Comparison of ENCODE assay signal across 8 cellular contexts in genomic region chr11:65919151-65920034, GRCh38. TPM values are rescaled to one million over a fixed set of nuclear protein-coding genes. Genes with fewer than 3 reads are reported as not detected.
DNase-seq lines count a peak whose midpoint lies in the region; ATAC-seq and FAIRE-seq lines count a peak whose summit lies in the region.

A gene with protein sequence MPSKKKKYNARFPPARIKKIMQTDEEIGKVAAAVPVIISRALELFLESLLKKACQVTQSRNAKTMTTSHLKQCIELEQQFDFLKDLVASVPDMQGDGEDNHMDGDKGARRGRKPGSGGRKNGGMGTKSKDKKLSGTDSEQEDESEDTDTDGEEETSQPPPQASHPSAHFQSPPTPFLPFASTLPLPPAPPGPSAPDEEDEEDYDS (plus strand): TSS chr11:65919426. CDS start chr11:65919502, 76 bp downstream.

- peak within 1 kb of the TSS; percentile 96 for H3K4me3 ChIP-seq in CD8-positive, alpha-beta memory T cell (ENCODE audit: low read length)
- H3K4me3 ChIP-seq in effector memory CD4-positive, alpha-beta T cell (ENCODE audit: insufficient read depth, low read depth, low read length, poor library complexity, severe bottlenecking) = peak within 1 kb of the TSS; percentile 89

- ATAC-seq in GM21367 (IDR thresholded peaks at IDR 0.05; ENCODE audit: unreplicated experiment) = peak; percentile 64

- CTCF ChIA-PET in CD8-positive, alpha-beta memory T cell (lab: Charles Lee) = interaction anchor here (1.0 to 3.1 kb wide), 5 partner anchors 11 to 34 kb away, joined by 3 to 33 read pairs (median 4); partner anchors contain the start of genes CCDC85B and FIBP

- peaks cover 27 to 63% (median 36%) of the 10 kb centered on the region in 3 donors for H3K4me1 Mint-ChIP-seq in CD8-positive, alpha-beta memory T cell

- peak; percentile 96 to 100 (median 98) for DNase-seq in CD8-positive, alpha-beta memory T cell
- DNase-seq in HTR-8/SVneo (ENCODE audit: insufficient read length, low spot score) (peak; percentile 98), NOMO-1 treated with DMSO at 0.1 percent for 48 hours (lab: John Stamatoyannopoulos, UW; ENCODE audit: unreplicated experiment) (peak; percentile 99), medulla oblongata (ENCODE audit: extremely low spot score) (peak; percentile 99)
- peak; percentile 98 to 99 for DNase-seq in activated CD8-positive, alpha-beta memory T cell treated with anti-CD3 and anti-CD28 coated beads for 4 hours (ENCODE audit: low read depth in 2 of 2)
- DNase-seq in effector memory CD4-positive, alpha-beta T cell = peak; percentile 98 to 100 (median 99)
- DNase-seq in stimulated activated CD4-positive, alpha-beta T cell treated with anti-CD3 and anti-CD28 coated beads, TNF-alpha, amount 100 ng/mL, for 48 hours (ENCODE audit: low read depth in 3 of 3) = peak; percentile 98 to 100 (median 99)

- H3K27me3 ChIP-seq in CD8-positive, alpha-beta memory T cell (ENCODE audit: insufficient read depth, low read length, poor library complexity, severe bottlenecking) = no peaks in the 10 kb centered on the region
- H3K27me3 ChIP-seq in effector memory CD4-positive, alpha-beta T cell (replicated peaks; ENCODE audit: control insufficient read depth, insufficient read depth, low read length, poor library complexity, severe bottlenecking) = no peaks in the 10 kb centered on the region

- peaks cover 4 to 47% (median 6%) of the 10 kb centered on the region in 3 donors for H3K36me3 Mint-ChIP-seq in CD8-positive, alpha-beta memory T cell

- H3K4me3 Mint-ChIP-seq in CD8-positive, alpha-beta memory T cell = peak within 1 kb of the TSS; percentile 88 to 98 (median 93)

- H3K27ac ChIP-seq in CD8-positive, alpha-beta memory T cell (ENCODE audit: low read depth, low read length) = peak within 1 kb of the TSS; percentile 82
- H3K27ac ChIP-seq in effector memory CD4-positive, alpha-beta T cell (ENCODE audit: insufficient read depth, low read length, poor library complexity, severe bottlenecking) = peak within 1 kb of the TSS; percentile 93

- H3K9me3 Mint-ChIP-seq in CD8-positive, alpha-beta memory T cell = no peaks in the 10 kb centered on the region

- peak; percentile 89 for FAIRE-seq in HTR-8/SVneo (lab: Jason Lieb, UNC)

- H3K27me3 Mint-ChIP-seq in CD8-positive, alpha-beta memory T cell = peaks cover 0 to 3% of the 10 kb centered on the region in 2 donors

- POLR2A ChIA-PET in CD8-positive, alpha-beta memory T cell (lab: Charles Lee) = interaction anchor here (0.6 to 2.3 kb wide), 6 partner anchors 9 to 31 kb away, joined by 3 to 30 read pairs (median 5); partner anchors contain the start of genes CCDC85B, FIBP and FOSL1

- peaks cover 38% of the 10 kb centered on the region for H3K4me1 ChIP-seq in CD8-positive, alpha-beta memory T cell (ENCODE audit: insufficient read depth, low read length)
- peaks cover 32% of the 10 kb centered on the region for H3K4me1 ChIP-seq in effector memory CD4-positive, alpha-beta T cell (ENCODE audit: control insufficient read depth, insufficient read depth, low read length, poor library complexity, severe bottlenecking)

- H3K36me3 ChIP-seq in CD8-positive, alpha-beta memory T cell (ENCODE audit: insufficient read depth, low read length) = peaks cover 16% of the 10 kb centered on the region
- peaks cover 11% of the 10 kb centered on the region for H3K36me3 ChIP-seq in effector memory CD4-positive, alpha-beta T cell (ENCODE audit: control insufficient read depth, insufficient read depth, low read length)

- no peaks in the 10 kb centered on the region for H3K9me3 ChIP-seq in CD8-positive, alpha-beta memory T cell (ENCODE audit: low read length)
- no peaks in the 10 kb centered on the region for H3K9me3 ChIP-seq in effector memory CD4-positive, alpha-beta T cell (ENCODE audit: control insufficient read depth, low read length)

- peak within 1 kb of the TSS; percentile 86 to 98 (median 91) for H3K27ac Mint-ChIP-seq in CD8-positive, alpha-beta memory T cell

RNA-seq across cellular contexts. Expression of the gene that starts here (rescaled TPM):
- total RNA-seq in CD8-positive, alpha-beta memory T cell = 100 to 1,000 TPM in 1 of 2 experiments, 10 to 100 TPM in 1; 94.6 to 103 TPM
- 115 TPM for polyA plus RNA-seq in CD8-positive, alpha-beta memory T cell

Comparison
In these comparisons a context has a peak if more than half of its experiments do, and no peak if none do; other contexts are left out.
1. Peak in every context shown above with its lines: DNase-seq, ATAC-seq, H3K4me3 ChIP-seq and H3K27ac ChIP-seq.